Comparison of ENCODE assay signal across 8 cellular contexts in the genomic region with DNA sequence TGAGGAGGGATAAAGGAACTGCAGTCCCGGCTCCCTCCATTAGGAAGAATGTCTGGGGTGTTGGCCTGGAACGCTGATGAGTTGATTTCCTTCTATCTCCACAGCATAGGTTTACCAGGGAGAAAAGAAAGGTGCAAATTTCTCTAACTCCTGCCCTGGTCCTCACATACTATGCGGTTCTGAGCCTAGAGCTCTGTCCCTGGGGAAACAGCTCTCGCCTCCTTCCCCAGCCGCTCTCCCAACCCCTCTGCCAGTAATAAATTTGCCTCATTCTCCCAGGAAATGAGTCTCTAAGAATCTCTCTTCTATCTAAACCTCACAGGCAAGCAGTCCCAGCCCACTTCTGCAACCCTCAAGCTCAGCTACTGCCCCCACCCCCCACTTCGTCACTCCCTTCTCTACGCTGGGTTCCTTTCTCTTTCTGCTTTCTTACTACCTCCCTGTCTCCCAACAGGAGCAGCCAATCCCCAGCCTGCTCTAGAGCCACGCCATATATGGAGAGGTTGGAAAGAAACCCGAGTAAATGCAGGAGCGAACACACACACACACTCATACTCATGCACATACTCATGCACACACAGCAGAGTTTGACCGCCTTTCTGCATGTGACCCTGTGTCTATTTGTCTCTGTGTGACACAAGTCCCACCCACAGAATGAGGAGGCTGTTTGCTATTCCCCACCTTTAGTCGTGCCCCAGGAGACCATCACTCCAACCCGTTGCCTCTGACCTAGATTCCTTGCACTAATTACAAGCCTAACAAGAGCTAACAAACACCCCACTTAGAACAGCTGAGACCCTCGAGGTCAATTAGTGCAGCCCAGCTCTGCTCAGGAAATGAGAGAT. TPM values are rescaled to one million over a fixed set of nuclear protein-coding genes. Genes with fewer than 3 reads are reported as not detected.
A peak's percentile ranks its signal among the peaks of the same experiment; 100 is the strongest.
DNase-seq lines count a peak whose midpoint lies in the region; ATAC-seq, FAIRE-seq and TF ChIP-seq lines count a peak whose summit lies in the region.

No MANE protein-coding gene starts in this region.

- peak; percentile 54 for ATAC-seq in CD4-positive, alpha-beta T cell (ENCODE audit: poor library complexity)
- peak; percentile 39 for ATAC-seq in GM19043 (IDR thresholded peaks at IDR 0.05; ENCODE audit: low read depth, unreplicated experiment)
- ATAC-seq in HepG2 = peak; percentile 96
- ATAC-seq in stimulated activated naive B cell treated with anti-CD40 and anti-IgM and Interleukin-4, amounts not matched to agents 10 μg/mL and 1 μg/mL and 100 μg/mL, for 72 hours (replicated peaks) = peak; percentile 48 to 59

- peak overlapping the region; percentile 80 for H3K9ac ChIP-seq in HepG2 (ENCODE audit: insufficient read depth, low read depth, low read length)

- FAIRE-seq in HepG2 (lab: Jason Lieb, UNC) = peak; percentile 89

- no peaks in the 10 kb centered on the region for H3K79me2 ChIP-seq in HepG2 (ENCODE audit: insufficient read depth, low read length)

- H3K4me3 ChIP-seq in HepG2 (replicated peaks in 1 of 3; ENCODE audit: insufficient read depth in 1 of 3, low read depth in 2 of 3, low read length in 3 of 3) = peak overlapping the region; percentile 47 to 66 (median 59)

- H3K27ac ChIP-seq in CD4-positive, alpha-beta T cell (ENCODE audit: low read depth, low read length) = no peak overlapping the region
- H3K27ac ChIP-seq in HepG2 (ENCODE audit: extremely low read length, insufficient read depth, low read length) = peak overlapping the region; percentile 37

- POLR2A ChIA-PET in CD4-positive, alpha-beta T cell (lab: Charles Lee) = interaction anchor here (1.9 to 3.7 kb wide), 5 partner anchors 12 to 95 kb away, joined by 5 to 53 read pairs (median 12); partner anchors contain the start of genes PLEKHO1 and VPS45
- POLR2A ChIA-PET in HepG2 (lab: Yijun Ruan, JAX) = interaction anchor here (1.3 to 1.5 kb wide), 2 partner anchors 24 to 275 kb away, joined by 3 to 4 read pairs; a partner anchor contains a TSS

- TF ChIP-seq POLR2A in HepG2 (IDR thresholded peaks at IDR 0.05; ENCODE audit: insufficient read depth in 1 of 2, low read depth in 2 of 2, low read length in 2 of 2) = peak; percentile 41 to 44; a peak in 3 of 4 replicates

- peaks cover 30% of the 10 kb centered on the region for H3K36me3 Mint-ChIP-seq in CD4-positive, alpha-beta T cell (ENCODE audit: low read depth)
- H3K36me3 Mint-ChIP-seq in stimulated activated naive B cell treated with anti-CD40 and anti-IgM and Interleukin-4, amounts not matched to agents 10 μg/mL and 1 μg/mL and 100 μg/mL, for 72 hours = peaks cover 3 to 24% of the 10 kb centered on the region in 2 donors

- 4% methylated on average over 14 of the region's 14 CpGs for WGBS in HepG2 (ENCODE audit: low lambda C conversion rate)

- H4K20me1 ChIP-seq in HepG2 (ENCODE audit: insufficient read depth, low read length) = no peaks in the 10 kb centered on the region

- H3K27ac Mint-ChIP-seq in CD4-positive, alpha-beta T cell = peak overlapping the region; percentile 42
- H3K27ac Mint-ChIP-seq in stimulated activated naive B cell treated with anti-CD40 and anti-IgM and Interleukin-4, amounts not matched to agents 10 μg/mL and 1 μg/mL and 100 μg/mL, for 72 hours = peak overlapping the region; percentile 98

- peaks cover 37% of the 10 kb centered on the region for H3K4me1 ChIP-seq in HepG2 (ENCODE audit: insufficient read depth, low read length)

- CTCF ChIA-PET in CD4-positive, alpha-beta T cell (lab: Charles Lee) = interaction anchor here (8.4 kb wide), 1 partner anchor 90 kb away, joined by 49 read pairs; no protein-coding TSS in a partner anchor
- CTCF ChIA-PET in HepG2 (lab: Yijun Ruan, JAX; ENCODE audit: low intra/inter-chr PET ratio, low total read pairs) = no interaction called here

- in situ Hi-C loops in HepG2 (cut with HindIII; ENCODE audit: extremely low pct_ligation_motif_present, low pct_unique_long_range_greater_than_20kb) = no loop called here

- TF ChIP-seq EP300 in HepG2 (IDR thresholded peaks at IDR 0.05; ENCODE audit: low read depth in 2 of 2, low read length in 2 of 2) = peak in 1 of 2 experiments; percentile 27; a peak in 1 of 4 replicates
- TF ChIP-seq EP300 in HepG2 (CRISPR knock-in tag; IDR thresholded peaks at IDR 0.05; ENCODE audit: borderline replicate concordance) = no peak

- H3K27me3 ChIP-seq in CD4-positive, alpha-beta T cell (ENCODE audit: control insufficient read depth, insufficient read depth, low read length) = no peaks in the 10 kb centered on the region
- peaks cover 1 to 13% of the 10 kb centered on the region in 2 experiments; a peak in 2 of 5 replicates for H3K27me3 ChIP-seq in HepG2 (ENCODE audit: control insufficient read depth in 1 of 2, insufficient read depth in 2 of 2, low read length in 2 of 2)

- no peaks in the 10 kb centered on the region for H3K27me3 Mint-ChIP-seq in CD4-positive, alpha-beta T cell
- H3K27me3 Mint-ChIP-seq in stimulated activated naive B cell treated with anti-CD40 and anti-IgM and Interleukin-4, amounts not matched to agents 10 μg/mL and 1 μg/mL and 100 μg/mL, for 72 hours = no peaks in the 10 kb centered on the region

- H3K9me3 ChIP-seq in CD4-positive, alpha-beta T cell (ENCODE audit: control insufficient read depth, low read length) = no peaks in the 10 kb centered on the region
- no peaks in the 10 kb centered on the region for H3K9me3 ChIP-seq in HepG2 (ENCODE audit: low read length)

- no peak for TF ChIP-seq CTCF in CD4-positive, alpha-beta T cell (IDR thresholded peaks at IDR 0.05)
- no peak for TF ChIP-seq CTCF in HepG2 (CRISPR knock-in tag; IDR thresholded peaks at IDR 0.05)

- intact Hi-C loops in CD4-positive, alpha-beta T cell (cut with DNase I, micrococcal nuclease) = no loop called here
- intact Hi-C loops in HepG2 (cut with micrococcal nuclease; ENCODE audit: unreplicated experiment) = loop anchor here (5.0 to 10.0 kb wide), 2 partner anchors 96 to 198 kb away; partner anchors contain the start of gene VPS45

- peak overlapping the region; percentile 64 for H2AFZ ChIP-seq in HepG2 (ENCODE audit: low read length)

- no peaks in the 10 kb centered on the region; a peak in 1 of 5 replicates for H3K36me3 ChIP-seq in HepG2 (replicated peaks in 1 of 2; ENCODE audit: control insufficient read depth in 1 of 2, insufficient read depth in 2 of 2, low read length in 2 of 2)

- peak overlapping the region; percentile 8 for H3K4me3 Mint-ChIP-seq in CD4-positive, alpha-beta T cell
- peak overlapping the region; percentile 76 to 79 for H3K4me3 Mint-ChIP-seq in stimulated activated naive B cell treated with anti-CD40 and anti-IgM and Interleukin-4, amounts not matched to agents 10 μg/mL and 1 μg/mL and 100 μg/mL, for 72 hours

- TSS peak; percentile 99 for BruUV-seq in HepG2 (replicated peaks; lab: Mats Ljungman, UMichigan)

- no peak for DNase-seq in CD4-positive, alpha-beta T cell
- DNase-seq in HuH-7.5 (ENCODE audit: low spot score) (peak; percentile 77), SHP77 treated with DMSO at 0.1 percent for 48 hours (lab: John Stamatoyannopoulos, UW) (peak; percentile 76), ecto neural progenitor cell (ENCODE audit: low spot score) (peak; percentile 85), HepG2 (ENCODE audit: low spot score) (peak; percentile 95), SW 1271 (lab: John Stamatoyannopoulos, UW) (no peak)
- peak; percentile 55 for DNase-seq in stimulated activated naive B cell treated with anti-CD40 and anti-IgM and Interleukin-4, amounts not matched to agents 10 μg/mL and 1 μg/mL and 100 μg/mL, for 72 hours

- no peak for TF ChIP-seq RAD21 in HepG2 (CRISPR knock-in tag; IDR thresholded peaks at IDR 0.05)

- peak overlapping the region; percentile 93 for H3K4me2 ChIP-seq in HepG2 (ENCODE audit: low read depth, low read length)

- H3K9me3 Mint-ChIP-seq in CD4-positive, alpha-beta T cell = no peaks in the 10 kb centered on the region
- no peaks in the 10 kb centered on the region for H3K9me3 Mint-ChIP-seq in stimulated activated naive B cell treated with anti-CD40 and anti-IgM and Interleukin-4, amounts not matched to agents 10 μg/mL and 1 μg/mL and 100 μg/mL, for 72 hours

- peaks cover 49% of the 10 kb centered on the region for H3K4me1 Mint-ChIP-seq in CD4-positive, alpha-beta T cell (ENCODE audit: low read depth)
- peaks cover 72 to 88% of the 10 kb centered on the region in 2 donors for H3K4me1 Mint-ChIP-seq in stimulated activated naive B cell treated with anti-CD40 and anti-IgM and Interleukin-4, amounts not matched to agents 10 μg/mL and 1 μg/mL and 100 μg/mL, for 72 hours

TF ChIP-seq in HepG2, 621 proteins besides CTCF, POLR2A, EP300 and RAD21 (continues in another document):
- 0 out of 2 replicates have a peak, but pooled peaks have one; percentile 16 for TF ChIP-seq HDAC2 (CRISPR knock-in tag; IDR thresholded peaks at IDR 0.05)

RNA-seq across cellular contexts. Expression of gene PLEKHO1, which starts 13.4 kb away (rescaled TPM):
- total RNA-seq in CD4-positive, alpha-beta T cell = 100 to 1,000 TPM in 1 of 2 experiments, 10 to 100 TPM in 1; 97.6 to 110 TPM
- total RNA-seq in HepG2 (2016; rRNA removed; fragmentation: Illumina TruSeq; extraction: Trizol) = 9.0 and 10.1 TPM in 2 replicates
- total RNA-seq in HepG2 (2016; cell fraction: cytosol; rRNA removed; fragmentation: Illumina TruSeq; extraction: Trizol; ENCODE audit: low read depth) = 11.3 and 11.7 TPM in 2 replicates
- 8.0 and 10.1 TPM in 2 replicates for total RNA-seq in HepG2 (2016; cell fraction: insoluble cytoplasmic fraction; rRNA removed; fragmentation: Illumina TruSeq; extraction: Trizol)
- 16.5 and 22.8 TPM in 2 replicates for total RNA-seq in HepG2 (2016; cell fraction: membrane; rRNA removed; fragmentation: Illumina TruSeq; extraction: Trizol)
- total RNA-seq in HepG2 (2016; cell fraction: nucleus; rRNA removed; fragmentation: Illumina TruSeq; extraction: Trizol) = 6.0 and 7.8 TPM in 2 replicates
- 9.8 and 14.0 TPM in 2 replicates for polyA plus RNA-seq in HepG2 (2011; rRNA removed)
- 7.3 and 7.8 TPM in 2 replicates for polyA plus RNA-seq in HepG2 (2011; cell fraction: cytosol; rRNA removed)
- 14.5 and 15.1 TPM in 2 replicates for polyA plus RNA-seq in HepG2 (2011; cell fraction: nucleus; rRNA removed)
- 5.0 and 7.1 TPM in 2 replicates for polyA plus RNA-seq in HepG2 (2012)
- 14.3 and 15.3 TPM in 2 replicates for polyA plus RNA-seq in HepG2 (2016; cell fraction: cytosol; fragmentation: Illumina TruSeq; extraction: Trizol; ENCODE audit: low read depth)
- polyA plus RNA-seq in HepG2 (2016; cell fraction: insoluble cytoplasmic fraction; fragmentation: Illumina TruSeq; extraction: Trizol; ENCODE audit: low read depth) = 9.3 and 10.6 TPM in 2 replicates
- polyA plus RNA-seq in HepG2 (2016; cell fraction: membrane; fragmentation: Illumina TruSeq; extraction: Trizol; ENCODE audit: low read depth) = 17.5 and 25.2 TPM in 2 replicates
- 13.1 and 14.2 TPM in 2 replicates for polyA plus RNA-seq in HepG2 (2016; cell fraction: nucleus; fragmentation: Illumina TruSeq; extraction: Trizol; ENCODE audit: insufficient read depth, low read depth)
- 1.4 and 7.6 TPM in 2 replicates for polyA minus RNA-seq in HepG2 (2011; rRNA and poly(A)+ RNA removed; ENCODE audit: low replicate concordance)
- 3.5 and 4.0 TPM in 2 replicates for polyA minus RNA-seq in HepG2 (2011; cell fraction: cytosol; rRNA and poly(A)+ RNA removed)
- 4.4 and 5.0 TPM in 2 replicates for polyA minus RNA-seq in HepG2 (2011; cell fraction: nucleus; rRNA and poly(A)+ RNA removed)

Comparison
In these comparisons a context has a peak if more than half of its experiments do, and no peak if none do; other contexts are left out.
1. ATAC-seq: peak in every context shown above with its lines; median percentile 96 in HepG2; 54 in CD4-positive, alpha-beta T cell; 54 in stimulated activated naive B cell treated with anti-CD40 and anti-IgM and Interleukin-4, amounts not matched to agents 10 μg/mL and 1 μg/mL and 100 μg/mL, for 72 hours; 39 in GM19043.
2. DNase-seq: peak in HuH-7.5 (single experiment), SHP77 treated with DMSO at 0.1 percent for 48 hours (single experiment), ecto neural progenitor cell (single experiment), HepG2 (single experiment) and stimulated activated naive B cell treated with anti-CD40 and anti-IgM and Interleukin-4, amounts not matched to agents 10 μg/mL and 1 μg/mL and 100 μg/mL, for 72 hours (single experiment); none in CD4-positive, alpha-beta T cell (0 of 10) and SW 1271 (0 of 2).